Comparison of ENCODE assay signal across 21 cellular contexts in genomic region chr1:169250022-169250421, GRCh38.
DNase-seq lines count a peak whose midpoint lies in the region; TF ChIP-seq lines count a peak whose summit lies in the region.
"Had no signal": no experiment of that assay in that cellular context is flagged by ENCODE, and none has a peak within 500 bp of the region (broad histone marks: within the 10 kb centered on the region; RNA-seq: fewer than 3 reads in every experiment).

No MANE protein-coding gene starts in this region.

- H3K4me3 ChIP-seq in skeletal muscle satellite cell (ENCODE audit: low read length) (no peak overlapping the region), tibial nerve (no peak overlapping the region)
- H3K4me3 ChIP-seq: GM12878, uterus had no signal

- H3K27me3 ChIP-seq in skeletal muscle satellite cell (ENCODE audit: control insufficient read depth, insufficient read depth, low read length) (no peaks in the 10 kb centered on the region), tibial nerve (no peaks in the 10 kb centered on the region)
- H3K27me3 ChIP-seq: uterus had no signal

- H3K9ac ChIP-seq in skeletal muscle satellite cell (ENCODE audit: low read depth, low read length), result no peak overlapping the region

- no peak for TF ChIP-seq CTCF in tibial nerve (IDR thresholded peaks at IDR 0.05)

- H3K4me1 ChIP-seq in skeletal muscle satellite cell (ENCODE audit: control insufficient read depth, insufficient read depth, low read length), result peaks cover 9% of the 10 kb centered on the region
- no peaks in the 10 kb centered on the region for H3K4me1 ChIP-seq in tibial nerve
- H3K4me1 ChIP-seq: uterus had no signal

- DNase-seq in NCI-H748 (lab: John Stamatoyannopoulos, UW; ENCODE audit: unreplicated experiment) (peak; percentile 1), NCI-H748 treated with DMSO at 0.1 percent for 48 hours (lab: John Stamatoyannopoulos, UW) (no peak), astrocyte of the hippocampus (ENCODE audit: low read depth, low spot score) (peak; percentile 5), fibroblast of peridontal ligament (ENCODE audit: extremely low read depth) (peak; percentile 16), anterior cingulate cortex (lab: John Stamatoyannopoulos, UW) (no peak), tibial nerve (ENCODE audit: low spot score in 2 of 2) (no peak)
- no peak for DNase-seq in activated CD4-positive, alpha-beta T cell treated with anti-CD3 and anti-CD28 coated beads for 1 hour
- DNase-seq: activated B cell treated with CpG ODN at 0.5 μM for 24 hours; activated CD4-positive, alpha-beta memory T cell treated with anti-CD3 and anti-CD28 coated beads, Interleukin-2, amount 10 ng/mL, durations not matched to agents 7 days and 5 days; amniotic stem cell; C1 segment of cervical spinal cord; effector CD8-positive, alpha-beta T cell; GOT3; immature natural killer cell; NCI-H510A treated with DMSO at 0.1 percent for 48 hours; RPMI8226; stimulated activated CD8-positive, alpha-beta memory T cell treated with anti-CD3 and anti-CD28 coated beads, Interleukin-4, amount 100 ng/mL, for 48 hours; T1000; uterus had no signal

- H3K4me2 ChIP-seq in skeletal muscle satellite cell (ENCODE audit: low read length), result peak overlapping the region; percentile 23

- 38 to 46% methylated on average over 2 of the region's 2 CpGs for WGBS in tibial nerve, 2 donors

- H3K36me3 ChIP-seq in skeletal muscle satellite cell (ENCODE audit: insufficient read depth, low read length) (no peaks in the 10 kb centered on the region), tibial nerve (no peaks in the 10 kb centered on the region)
- H3K36me3 ChIP-seq: uterus had no signal

- TF ChIP-seq POLR2A in tibial nerve (IDR thresholded peaks at IDR 0.05), result no peak

- TF ChIP-seq EP300 in tibial nerve (IDR thresholded peaks at IDR 0.05), result no peak

- H3K27ac ChIP-seq in tibial nerve, result no peak overlapping the region
- H3K27ac ChIP-seq: uterus had no signal

- H3K9me3 ChIP-seq in skeletal muscle satellite cell (replicated peaks; ENCODE audit: low read length) (no peaks in the 10 kb centered on the region), tibial nerve (no peaks in the 10 kb centered on the region)
- H3K9me3 ChIP-seq: uterus had no signal

Comparison
In these comparisons a context has a peak if more than half of its experiments do, and no peak if none do; other contexts are left out.
1. DNase-seq: peak in NCI-H748 (single experiment), astrocyte of the hippocampus (single experiment) and fibroblast of peridontal ligament (single experiment); none in NCI-H748 treated with DMSO at 0.1 percent for 48 hours (single experiment), activated CD4-positive, alpha-beta T cell treated with anti-CD3 and anti-CD28 coated beads for 1 hour (single experiment), anterior cingulate cortex (0 of 58) and tibial nerve (0 of 2).